8 cellular contexts compared by ENCODE assay signal in genomic region chr2:111118455-111119003, GRCh38. TPM values are rescaled to one million over a fixed set of nuclear protein-coding genes. Genes with fewer than 3 reads are reported as not detected.
A peak's percentile ranks its signal among the peaks of the same experiment; 100 is the strongest.
DNase-seq lines count a peak whose midpoint lies in the region; ATAC-seq and TF ChIP-seq lines count a peak whose summit lies in the region.

No MANE protein-coding gene starts in this region.

- peaks cover 4% of the 10 kb centered on the region for H3K4me1 ChIP-seq in ACC112 (ENCODE audit: control insufficient read depth, insufficient read depth, low read length, unreplicated experiment)
- peaks cover 19 to 32% of the 10 kb centered on the region in 2 donors for H3K4me1 ChIP-seq in naive thymus-derived CD4-positive, alpha-beta T cell (ENCODE audit: control insufficient read depth in 2 of 2, insufficient read depth in 2 of 2, low read length in 2 of 2)

- intact Hi-C loops in naive thymus-derived CD4-positive, alpha-beta T cell (cut with micrococcal nuclease) = loop anchor here (5.0 to 10.0 kb wide), 5 partner anchors 39 to 1526 kb away; partner anchors contain the start of genes SLC20A1 (in 1 of the 2) and ZC3H6 (in 1 of the 2)

- no peaks in the 10 kb centered on the region for H3K79me2 ChIP-seq in ACC112 (ENCODE audit: control insufficient read depth, insufficient read depth, low read length, unreplicated experiment)

- CTCF ChIA-PET in naive thymus-derived CD4-positive, alpha-beta T cell (lab: Charles Lee) = interaction anchor here (0.7 kb wide), 1 partner anchor 1443 kb away, joined by 4 read pairs; no protein-coding TSS in a partner anchor
- CTCF ChIA-PET in RWPE1 (lab: Yijun Ruan, JAX) = no interaction called here

- TF ChIP-seq CTCF in NB4 (IDR thresholded peaks at IDR 0.05; ENCODE audit: low read depth, low read length) = no peak
- no peak for TF ChIP-seq CTCF in RWPE1 (conservative IDR thresholded peaks at IDR 0.05; ENCODE audit: low read depth)

- H3K4me3 Mint-ChIP-seq in naive thymus-derived CD4-positive, alpha-beta T cell = peak overlapping the region; percentile 86 to 96 (median 89)

- H3K4me3 ChIP-seq in ACC112 (ENCODE audit: low read depth, low read length) (peak overlapping the region; percentile 74), NB4 (ENCODE audit: low read depth, low read length) (peak overlapping the region; percentile 60)
- H3K4me3 ChIP-seq in naive thymus-derived CD4-positive, alpha-beta T cell (ENCODE audit: low read length) = peak overlapping the region; percentile 87

- H3K36me3 Mint-ChIP-seq in naive thymus-derived CD4-positive, alpha-beta T cell = no peaks in the 10 kb centered on the region

- TF ChIP-seq POLR2A in NB4 (IDR thresholded peaks at IDR 0.05; ENCODE audit: extremely low read depth, insufficient read length) = no peak

- H3K27ac Mint-ChIP-seq in naive thymus-derived CD4-positive, alpha-beta T cell = peak overlapping the region in 4 of 9 donors; percentile 32 to 82 (median 78)

- no peaks in the 10 kb centered on the region for H3K9me3 ChIP-seq in naive thymus-derived CD4-positive, alpha-beta T cell (ENCODE audit: control insufficient read depth in 2 of 3, low read length in 3 of 3)

- no peaks in the 10 kb centered on the region for H3K36me3 ChIP-seq in ACC112 (ENCODE audit: insufficient read depth, low read length)
- H3K36me3 ChIP-seq in naive thymus-derived CD4-positive, alpha-beta T cell (ENCODE audit: control insufficient read depth in 2 of 3, insufficient read depth in 3 of 3, low read length in 3 of 3) = peaks cover 0 to 6% (median 0%) of the 10 kb centered on the region in 3 experiments

- H3K27me3 Mint-ChIP-seq in naive thymus-derived CD4-positive, alpha-beta T cell = peaks cover 26 to 61% (median 42%) of the 10 kb centered on the region in 5 donors

- DNase-seq in NB4 (ENCODE audit: low read depth) = no peak
- DNase-seq in effector CD4-positive, alpha-beta T cell = peak; percentile 6
- peak in 4 of 9 donors; percentile 3 to 43 (median 8) for DNase-seq in naive thymus-derived CD4-positive, alpha-beta T cell
- no peak for DNase-seq in middle frontal gyrus (ENCODE audit: extremely low spot score, low spot score)
- no peak for DNase-seq in RWPE1 (ENCODE audit: low spot score)
- no peak for DNase-seq in GF-D8 (lab: John Stamatoyannopoulos, UW)
- no peak for DNase-seq in glomerular visceral epithelial cell (ENCODE audit: extremely low spot score)

- POLR2A ChIA-PET in naive thymus-derived CD4-positive, alpha-beta T cell (lab: Charles Lee) = no interaction called here
- POLR2A ChIA-PET in RWPE1 (lab: Yijun Ruan, JAX; ENCODE audit: low non-redundant PET) = no interaction called here

- peaks cover 48% of the 10 kb centered on the region for H3K27me3 ChIP-seq in ACC112 (ENCODE audit: insufficient read depth, low read length)
- H3K27me3 ChIP-seq in naive thymus-derived CD4-positive, alpha-beta T cell (ENCODE audit: control insufficient read depth in 2 of 2, insufficient read depth in 2 of 2, low read length in 2 of 2) = peaks cover 0 to 16% of the 10 kb centered on the region in 2 donors

- no peak overlapping the region for H3K27ac ChIP-seq in ACC112 (ENCODE audit: low read depth, low read length)
- H3K27ac ChIP-seq in naive thymus-derived CD4-positive, alpha-beta T cell (ENCODE audit: low read depth, low read length) = no peak overlapping the region
- H3K27ac ChIP-seq in RWPE1 = no peak overlapping the region; the same call in 1 of the 2 replicates

- ATAC-seq in naive thymus-derived CD4-positive, alpha-beta T cell = no peak

- H3K9me3 Mint-ChIP-seq in naive thymus-derived CD4-positive, alpha-beta T cell = no peaks in the 10 kb centered on the region

- H3K4me1 Mint-ChIP-seq in naive thymus-derived CD4-positive, alpha-beta T cell = peaks cover 21 to 44% (median 28%) of the 10 kb centered on the region in 7 donors

- no peak overlapping the region for H2AFZ ChIP-seq in ACC112 (ENCODE audit: low read length, unreplicated experiment)

RNA-seq across cellular contexts. Expression of gene BCL2L11, which starts 2.2 kb away (rescaled TPM):
- 10 to 100 TPM; 33.1 to 67.6 (median 39.0) TPM for total RNA-seq in naive thymus-derived CD4-positive, alpha-beta T cell
- polyA plus RNA-seq in naive thymus-derived CD4-positive, alpha-beta T cell = 10 to 100 TPM; 12.3 to 13.7 TPM
